ENCODE assay signal across 10 cellular contexts in the genomic region with DNA sequence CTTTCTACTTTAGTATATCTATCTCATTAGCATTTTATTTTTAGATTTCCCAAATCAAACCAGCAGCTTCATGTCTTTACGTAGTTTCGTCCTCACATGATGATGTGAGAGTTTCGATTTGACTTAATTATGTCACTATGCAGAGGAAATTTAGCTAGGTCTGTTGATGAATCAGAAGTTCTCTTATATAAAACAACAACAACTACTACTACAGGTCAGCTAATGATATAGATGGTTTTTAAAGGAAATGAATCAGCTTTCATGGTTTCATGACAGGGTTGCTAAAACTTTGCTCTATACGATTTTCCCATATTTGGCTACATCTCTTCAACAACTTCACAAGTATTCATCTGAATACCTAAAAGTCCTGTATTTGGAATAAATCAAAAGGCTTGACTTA. TPM values are rescaled to one million over a fixed set of nuclear protein-coding genes. Genes with fewer than 3 reads are reported as not detected.
DNase-seq lines count a peak whose midpoint lies in the region; ATAC-seq and TF ChIP-seq lines count a peak whose summit lies in the region.
"Had no signal": no experiment of that assay in that cellular context is flagged by ENCODE, and none has a peak within 500 bp of the region (broad histone marks: within the 10 kb centered on the region; RNA-seq: fewer than 3 reads in every experiment).

No MANE protein-coding gene starts in this region.

- H3K27me3 Mint-ChIP-seq in T-cell (no peaks in the 10 kb centered on the region), progenitor cell of endocrine pancreas (no peaks in the 10 kb centered on the region)

- CTCF ChIA-PET in T-cell (lab: Charles Lee): no interaction called here

- H3K4me1 Mint-ChIP-seq in T-cell (peaks cover 32 to 64% (median 33%) of the 10 kb centered on the region in 3 donors), progenitor cell of endocrine pancreas (ENCODE audit: low read depth) (peaks cover 44% of the 10 kb centered on the region)

- H3K27ac Mint-ChIP-seq in T-cell (peak overlapping the region; percentile 41 to 60), progenitor cell of endocrine pancreas (no peak overlapping the region)

- no peak for TF ChIP-seq CTCF in progenitor cell of endocrine pancreas (IDR thresholded peaks at IDR 0.05; ENCODE audit: unreplicated experiment)

- H3K9me3 Mint-ChIP-seq in T-cell (no peaks in the 10 kb centered on the region), progenitor cell of endocrine pancreas (ENCODE audit: low read depth) (no peaks in the 10 kb centered on the region)

- DNase-seq in Daoy (ENCODE audit: low read depth) (peak; percentile 50), T-cell (no peak), germinal center (ENCODE audit: low spot score) (peak; percentile 33), DMS53 treated with DMSO at 0.1 percent for 48 hours (lab: John Stamatoyannopoulos, UW; ENCODE audit: unreplicated experiment) (no peak), NCI-H2171 treated with DMSO at 0.1 percent for 48 hours (lab: John Stamatoyannopoulos, UW) (no peak), progenitor cell of endocrine pancreas (ENCODE audit: low spot score, unreplicated experiment) (no peak), amniotic stem cell (lab: John Stamatoyannopoulos, UW) (no peak)
- DNase-seq: NCI-H510A had no signal

- H3K4me3 Mint-ChIP-seq in T-cell (peak overlapping the region in 2 of 3 donors; percentile 10 to 55), progenitor cell of endocrine pancreas (ENCODE audit: low read depth) (no peak overlapping the region)

- H3K36me3 Mint-ChIP-seq in T-cell (peaks cover 9% of the 10 kb centered on the region), progenitor cell of endocrine pancreas (ENCODE audit: insufficient read depth) (no peaks in the 10 kb centered on the region)

- POLR2A ChIA-PET in T-cell (lab: Charles Lee): interaction anchor here (0.7 to 1.0 kb wide), 2 partner anchors 8 to 1036 kb away, joined by 3 to 4 read pairs; no protein-coding TSS in a partner anchor

- peak; percentile 36 for ATAC-seq in GM21619 (IDR thresholded peaks at IDR 0.05; ENCODE audit: unreplicated experiment)
- peak; percentile 53 to 79 (median 64) for ATAC-seq in T-cell (replicated peaks in 1 of 4)
- ATAC-seq: gastroesophageal sphincter had no signal

RNA-seq across cellular contexts. Expression of gene JAZF1, which starts 28.6 kb away (rescaled TPM):
- total RNA-seq in Daoy (2014; rRNA removed; shearing (Covaris generic)): 6.1 and 6.9 TPM in 2 replicates
- total RNA-seq in T-cell (10 to 100 TPM in 4 of 5 donors, 1 to 10 TPM in 1; 9.6 to 22.1 (median 15.9) TPM), progenitor cell of endocrine pancreas (6.4 and 9.1 TPM in 2 replicates)

Comparison
In these comparisons a context has a peak if more than half of its experiments do, and no peak if none do; other contexts are left out.
1. DNase-seq: peak in Daoy (single experiment) and germinal center (single experiment); none in T-cell (0 of 34), DMS53 treated with DMSO at 0.1 percent for 48 hours (single experiment), NCI-H2171 treated with DMSO at 0.1 percent for 48 hours (single experiment), progenitor cell of endocrine pancreas (single experiment) and amniotic stem cell (single experiment).